ENCODE assay signal across 8 cellular contexts in the genomic region with DNA sequence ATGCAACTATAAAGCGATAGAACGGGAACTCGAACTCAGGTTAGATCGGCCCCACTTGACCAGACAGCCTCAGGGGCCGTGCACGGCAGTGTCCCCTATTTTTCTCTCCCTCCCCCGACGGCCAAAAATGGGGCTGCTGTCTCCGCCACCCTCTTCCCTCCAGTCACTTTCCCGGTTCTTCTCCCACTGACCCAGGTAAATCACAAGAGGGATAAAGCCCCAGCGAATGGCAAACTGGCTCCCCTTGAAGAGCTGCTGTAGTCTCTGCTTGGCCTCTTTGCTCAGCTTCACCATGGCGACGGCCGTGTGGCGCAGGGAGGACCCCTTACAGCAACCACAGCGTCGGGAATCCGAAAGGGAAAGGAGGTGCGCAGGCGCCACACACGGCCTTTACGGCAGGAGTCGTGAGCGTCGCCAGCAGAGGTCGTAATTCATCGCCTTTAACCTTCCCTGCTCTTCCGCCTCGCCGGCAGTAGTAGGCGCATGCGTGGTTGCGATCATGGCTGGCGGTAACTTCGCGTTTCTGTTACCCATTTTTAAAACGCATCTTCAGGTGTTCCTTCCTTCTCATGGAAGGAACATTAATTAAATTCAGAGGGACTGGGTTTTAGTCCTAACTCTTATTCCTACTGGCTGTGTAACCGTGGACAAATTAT. TPM values are rescaled to one million over a fixed set of nuclear protein-coding genes. Genes with fewer than 3 reads are reported as not detected.
DNase-seq lines count a peak whose midpoint lies in the region; ATAC-seq and TF ChIP-seq lines count a peak whose summit lies in the region.

A gene (minus strand): TSS at position 364 of the 656 bp plus-strand sequence. CDS start 70 bp downstream, at position 294.

- peak; percentile 85 for ATAC-seq in HG02610 (IDR thresholded peaks at IDR 0.05; ENCODE audit: unreplicated experiment)
- peak; percentile 85 to 91 for ATAC-seq in activated naive CD4-positive, alpha-beta T cell treated with anti-CD3 and anti-CD28 coated beads, Interleukin-2, amount 50 U/mL, for 72 hours

- peak within 1 kb of the TSS; percentile 98 to 99 for H3K27ac Mint-ChIP-seq in activated naive CD4-positive, alpha-beta T cell treated with anti-CD3 and anti-CD28 coated beads, Interleukin-2, amount 50 U/mL, for 72 hours

- peaks cover 0 to 3% of the 10 kb centered on the region in 2 donors for H3K9me3 Mint-ChIP-seq in activated naive CD4-positive, alpha-beta T cell treated with anti-CD3 and anti-CD28 coated beads, Interleukin-2, amount 50 U/mL, for 72 hours

- DNase-seq in GM10266 (ENCODE audit: extremely low spot score), result peak; percentile 92
- DNase-seq in NCI-H1092 treated with DMSO at 0.1 percent for 48 hours (lab: John Stamatoyannopoulos, UW), result peak; percentile 99
- DNase-seq in SKM-1 (lab: John Stamatoyannopoulos, UW; ENCODE audit: unreplicated experiment), result peak; percentile 93
- DNase-seq in activated naive CD4-positive, alpha-beta T cell treated with anti-CD3 and anti-CD28 coated beads, Interleukin-2, amount 50 U/mL, for 72 hours (ENCODE audit: low spot score in 2 of 2), result peak; percentile 79 to 89
- peak; percentile 89 for DNase-seq in glomerular endothelial cell (ENCODE audit: extremely low read depth, low read depth, low spot score)
- peak; percentile 82 for DNase-seq in occipital lobe (lab: John Stamatoyannopoulos, UW)

- peaks cover 8 to 22% of the 10 kb centered on the region in 2 donors for H3K36me3 Mint-ChIP-seq in activated naive CD4-positive, alpha-beta T cell treated with anti-CD3 and anti-CD28 coated beads, Interleukin-2, amount 50 U/mL, for 72 hours

- peak; percentile 71 for TF ChIP-seq CTCF in GM10266 (IDR thresholded peaks at IDR 0.05; ENCODE audit: control insufficient read depth, insufficient read depth, low read depth, missing control alignments)

- peak within 1 kb of the TSS; percentile 60 for H3K27ac ChIP-seq in temporal lobe (ENCODE audit: low read depth, low read length)

RNA-seq across cellular contexts. Expression of the gene that starts here (rescaled TPM):
- 100 to 1,000 TPM; 270 to 281 TPM for total RNA-seq in activated naive CD4-positive, alpha-beta T cell treated with anti-CD3 and anti-CD28 coated beads, Interleukin-2, amount 50 U/mL, for 72 hours
- total RNA-seq in glomerular endothelial cell, result 82.3 and 104 TPM in 2 replicates
- 194 TPM for total RNA-seq in occipital lobe
- 123 TPM for total RNA-seq in temporal lobe

Comparison
In these comparisons a context has a peak if more than half of its experiments do, and no peak if none do; other contexts are left out.
1. Peak in every context shown above with its lines: DNase-seq, ATAC-seq and H3K27ac ChIP-seq.